Comparison of ENCODE assay signal across 1 cellular context in the genomic region with DNA sequence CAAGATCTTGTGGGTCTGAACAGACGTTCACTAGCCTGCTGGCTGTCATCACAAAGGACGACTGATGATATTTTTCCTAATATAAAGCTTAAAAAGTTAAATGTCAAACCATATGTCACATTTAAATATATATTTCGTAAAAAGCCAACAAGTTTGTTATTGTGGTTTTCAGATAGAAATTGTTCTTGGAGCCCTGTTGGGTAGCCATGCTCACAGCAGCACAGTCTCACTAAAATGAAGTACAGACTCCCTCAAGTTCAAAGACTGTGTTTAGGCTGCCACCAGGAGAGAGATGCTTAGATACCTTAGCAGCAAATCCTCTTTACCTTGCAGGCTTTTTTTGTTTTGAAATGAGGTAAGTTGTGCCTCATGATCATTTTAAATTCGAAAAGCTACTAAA.
TF ChIP-seq lines count a peak whose summit lies in the region.

No MANE protein-coding gene starts in this region.

TF ChIP-seq in SK-N-SH, 30 proteins besides CTCF, POLR2A, EP300 and RAD21 (continued from another document):
- TF ChIP-seq NFIC (IDR thresholded peaks at IDR 0.05; ENCODE audit: borderline replicate concordance) = no peak
- TF ChIP-seq EZH2phosphoT487 (IDR thresholded peaks at IDR 0.05; ENCODE audit: borderline replicate concordance, low read depth) = no peak
- no peak for TF ChIP-seq TAF1 (IDR thresholded peaks at IDR 0.05; ENCODE audit: borderline replicate concordance, low read depth, low read length)
